In the genomic region with DNA sequence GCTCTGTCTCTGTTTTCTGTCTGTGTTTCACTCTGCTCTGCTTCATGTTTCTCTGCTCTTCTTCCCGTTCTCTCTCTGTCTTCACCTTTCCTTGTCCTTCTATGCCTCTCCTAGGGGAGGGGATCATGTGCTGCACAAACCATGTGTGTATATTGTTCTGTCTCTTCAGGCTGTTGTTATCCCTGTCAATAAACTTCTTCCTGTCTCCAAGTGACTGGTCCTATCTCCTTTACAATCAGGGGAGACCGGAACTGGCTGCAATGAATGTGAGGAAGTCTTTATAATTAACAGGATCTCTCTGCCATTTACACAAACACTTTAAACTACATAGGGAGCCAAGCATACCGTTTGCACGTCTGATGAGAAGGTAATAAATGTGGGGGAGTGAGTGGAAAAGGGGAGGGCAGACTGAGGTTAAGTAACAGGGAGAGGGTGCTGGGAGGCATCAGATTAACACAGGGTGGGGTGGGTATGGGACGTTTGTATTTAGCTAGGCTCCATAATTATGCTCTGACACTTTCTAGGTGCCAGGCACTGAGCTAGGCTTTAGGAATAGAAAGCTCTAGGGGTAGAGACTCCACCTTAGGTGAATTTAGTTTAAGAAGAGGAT, we compare ENCODE assay signal across 26 cellular contexts.
DNase-seq lines count a peak whose midpoint lies in the region; TF ChIP-seq lines count a peak whose summit lies in the region.
"Had no signal": no experiment of that assay in that cellular context is flagged by ENCODE, and none has a peak within 500 bp of the region (broad histone marks: within the 10 kb centered on the region; RNA-seq: fewer than 3 reads in every experiment).

No MANE protein-coding gene starts in this region.

- TF ChIP-seq CTCF in VCaP (conservative IDR thresholded peaks at IDR 0.05), result peak; percentile 66
- TF ChIP-seq CTCF in smooth muscle cell (IDR thresholded peaks at IDR 0.05; ENCODE audit: borderline replicate concordance, insufficient read depth, poor library complexity, severe bottlenecking), result no peak
- no peak for TF ChIP-seq CTCF in adrenal gland (IDR thresholded peaks at IDR 0.05)
- TF ChIP-seq CTCF in mammary epithelial cell (conservative IDR thresholded peaks at IDR 0.05 in 1 of 2, IDR thresholded peaks at IDR 0.05 in 1 of 2; ENCODE audit: extremely low read depth in 1 of 2, insufficient read depth in 1 of 2, low read depth in 1 of 2, low read length in 2 of 2), result no peak
- TF ChIP-seq CTCF in breast epithelium (IDR thresholded peaks at IDR 0.05), result no peak

- in situ Hi-C loops in mammary epithelial cell (cut with MboI; ENCODE audit: low sequenced_read_pairs in 2 of 2), result no loop called here

- no peaks in the 10 kb centered on the region for H3K36me3 ChIP-seq in smooth muscle cell (ENCODE audit: low read depth)
- no peaks in the 10 kb centered on the region for H3K36me3 ChIP-seq in adrenal gland (replicated peaks in 1 of 2)
- H3K36me3 ChIP-seq in mammary epithelial cell (ENCODE audit: insufficient read depth, low read length), result no peaks in the 10 kb centered on the region
- no peaks in the 10 kb centered on the region for H3K36me3 ChIP-seq in breast epithelium
- H3K36me3 ChIP-seq: gastroesophageal sphincter had no signal

- 38% methylated on average over 5 of the region's 5 CpGs for WGBS in smooth muscle cell (ENCODE audit: low lambda C conversion rate)
- 29 to 36% (median 34%) methylated on average over 5 of the region's 5 CpGs for WGBS in adrenal gland, 4 donors
- WGBS in mammary epithelial cell (ENCODE audit: low coverage, missing lambda C conversion rate), result 9% methylated on average over 5 of the region's 5 CpGs

- H3K9me3 ChIP-seq in smooth muscle cell (replicated peaks; ENCODE audit: low read depth), result no peaks in the 10 kb centered on the region
- H3K9me3 ChIP-seq in adrenal gland (replicated peaks in 1 of 3), result no peaks in the 10 kb centered on the region
- H3K9me3 ChIP-seq in mammary epithelial cell (replicated peaks; ENCODE audit: insufficient read depth, low read length), result no peaks in the 10 kb centered on the region
- no peaks in the 10 kb centered on the region for H3K9me3 ChIP-seq in breast epithelium
- H3K9me3 ChIP-seq: gastroesophageal sphincter had no signal

- no peaks in the 10 kb centered on the region for H3K79me2 ChIP-seq in smooth muscle cell (ENCODE audit: low read depth)
- H3K79me2 ChIP-seq in mammary epithelial cell (ENCODE audit: insufficient read depth, low read length), result no peaks in the 10 kb centered on the region

- CTCF ChIA-PET in mammary epithelial cell (lab: Charles Lee; ENCODE audit: low non-redundant PET), result no interaction called here

- H3K4me1 ChIP-seq in smooth muscle cell (ENCODE audit: low read depth) (no peaks in the 10 kb centered on the region), adrenal gland (replicated peaks in 1 of 2) (no peaks in the 10 kb centered on the region), mammary epithelial cell (ENCODE audit: insufficient read depth, low read length) (no peaks in the 10 kb centered on the region), breast epithelium (no peaks in the 10 kb centered on the region)

- H3K27me3 ChIP-seq in smooth muscle cell (ENCODE audit: low read depth) (no peaks in the 10 kb centered on the region), adrenal gland (no peaks in the 10 kb centered on the region), mammary epithelial cell (ENCODE audit: insufficient read depth, low read length) (no peaks in the 10 kb centered on the region), breast epithelium (no peaks in the 10 kb centered on the region)
- H3K27me3 ChIP-seq: gastroesophageal sphincter had no signal

- H3K4me3 ChIP-seq in smooth muscle cell (no peak overlapping the region), adrenal gland (no peak overlapping the region), mammary epithelial cell (replicated peaks in 1 of 3; ENCODE audit: insufficient read depth in 1 of 3, low read depth in 2 of 3, low read length in 3 of 3) (no peak overlapping the region), breast epithelium (no peak overlapping the region)
- H3K4me3 ChIP-seq: gastroesophageal sphincter, lung, PC-9 had no signal

- H3K4me2 ChIP-seq in smooth muscle cell (no peak overlapping the region), mammary epithelial cell (ENCODE audit: insufficient read depth, low read depth, low read length) (no peak overlapping the region)
- H3K4me2 ChIP-seq: PC-9 had no signal

- no TSS peak for BruUV-seq in mammary epithelial cell (replicated peaks; lab: Mats Ljungman, UMichigan)

- dilution Hi-C loops in mammary epithelial cell (cut with HindIII; ENCODE audit: low sequenced_read_pairs), result no loop called here

- no peaks in the 10 kb centered on the region for H4K20me1 ChIP-seq in smooth muscle cell (ENCODE audit: low read depth)
- no peaks in the 10 kb centered on the region for H4K20me1 ChIP-seq in mammary epithelial cell (ENCODE audit: insufficient read depth, low read length)

- H3K9ac ChIP-seq in smooth muscle cell (ENCODE audit: low read depth), result no peak overlapping the region
- H3K9ac ChIP-seq in mammary epithelial cell (ENCODE audit: insufficient read depth, low read length), result no peak overlapping the region

- peak; percentile 21 for DNase-seq in NCI-H345 (lab: John Stamatoyannopoulos, UW)
- DNase-seq in NCI-H345 treated with DMSO at 0.1 percent for 48 hours (lab: John Stamatoyannopoulos, UW; ENCODE audit: unreplicated experiment), result no peak
- DNase-seq in NCI-H2029 (lab: John Stamatoyannopoulos, UW), result peak; percentile 69
- no peak for DNase-seq in smooth muscle cell (lab: John Stamatoyannopoulos, UW; ENCODE audit: unreplicated experiment)
- no peak for DNase-seq in adrenal gland
- DNase-seq in mammary epithelial cell, result no peak
- no peak for DNase-seq in breast epithelium (ENCODE audit: low spot score in 2 of 2)
- DNase-seq: activated CD4-positive, alpha-beta memory T cell treated with anti-CD3 and anti-CD28 coated beads, Interleukin-2, amount 10 ng/mL, durations not matched to agents 7 days and 5 days; activated CD8-positive, alpha-beta memory T cell treated with anti-CD3 and anti-CD28 coated beads, Interleukin-2, amount 50 U/mL, for 48 hours; activated naive CD4-positive, alpha-beta T cell treated with anti-CD3 and anti-CD28 coated beads for 36 hours; Calu3; cerebellar nuclear complex; DND-41; GF-D8; hypothalamus; IMR-90; NCI-H187; NCI-H446; NK-92 treated with Interleukin-12 subunit alpha and Interleukin-12 subunit beta, amount 100 ng/mL, for 24 hours; PC-9; SHP77; stimulated activated naive B cell treated with anti-CD40 and anti-IgM and Interleukin-4, amounts not matched to agents 10 μg/mL and 1 μg/mL and 100 μg/mL, for 72 hours; substantia nigra had no signal

- H3K27ac ChIP-seq in VCaP (peak overlapping the region; percentile 63), smooth muscle cell (ENCODE audit: low read depth) (no peak overlapping the region), adrenal gland (no peak overlapping the region), mammary epithelial cell (ENCODE audit: insufficient read depth, low read depth, low read length) (no peak overlapping the region), breast epithelium (no peak overlapping the region)
- H3K27ac ChIP-seq: gastroesophageal sphincter, PC-9 had no signal

- no peak for TF ChIP-seq POLR2A in adrenal gland (IDR thresholded peaks at IDR 0.05)
- TF ChIP-seq POLR2A in breast epithelium (IDR thresholded peaks at IDR 0.05), result no peak

- H3F3A ChIP-seq in smooth muscle cell (ENCODE audit: low read depth), result no peaks in the 10 kb centered on the region

- H2AFZ ChIP-seq in smooth muscle cell (ENCODE audit: low read depth) (peak overlapping the region; percentile 37), mammary epithelial cell (ENCODE audit: low read depth, low read length) (no peak overlapping the region)
- H2AFZ ChIP-seq: PC-9 had no signal

- intact Hi-C loops in adrenal gland (cut with DNase I) (no loop called here), mammary epithelial cell (cut with micrococcal nuclease) (no loop called here), breast epithelium (cut with DNase I; ENCODE audit: low total_unique reads) (loop anchor here (10.0 kb wide), 1 partner anchor 517 kb away; no protein-coding TSS in a partner anchor)

Comparison
In these comparisons a context has a peak if more than half of its experiments do, and no peak if none do; other contexts are left out.
1. DNase-seq: peak in NCI-H345 (single experiment) and NCI-H2029 (single experiment); none in NCI-H345 treated with DMSO at 0.1 percent for 48 hours (single experiment), smooth muscle cell (single experiment), adrenal gland (0 of 7), mammary epithelial cell (single experiment) and breast epithelium (0 of 2).